8 cellular contexts compared by ENCODE assay signal in the genomic region with DNA sequence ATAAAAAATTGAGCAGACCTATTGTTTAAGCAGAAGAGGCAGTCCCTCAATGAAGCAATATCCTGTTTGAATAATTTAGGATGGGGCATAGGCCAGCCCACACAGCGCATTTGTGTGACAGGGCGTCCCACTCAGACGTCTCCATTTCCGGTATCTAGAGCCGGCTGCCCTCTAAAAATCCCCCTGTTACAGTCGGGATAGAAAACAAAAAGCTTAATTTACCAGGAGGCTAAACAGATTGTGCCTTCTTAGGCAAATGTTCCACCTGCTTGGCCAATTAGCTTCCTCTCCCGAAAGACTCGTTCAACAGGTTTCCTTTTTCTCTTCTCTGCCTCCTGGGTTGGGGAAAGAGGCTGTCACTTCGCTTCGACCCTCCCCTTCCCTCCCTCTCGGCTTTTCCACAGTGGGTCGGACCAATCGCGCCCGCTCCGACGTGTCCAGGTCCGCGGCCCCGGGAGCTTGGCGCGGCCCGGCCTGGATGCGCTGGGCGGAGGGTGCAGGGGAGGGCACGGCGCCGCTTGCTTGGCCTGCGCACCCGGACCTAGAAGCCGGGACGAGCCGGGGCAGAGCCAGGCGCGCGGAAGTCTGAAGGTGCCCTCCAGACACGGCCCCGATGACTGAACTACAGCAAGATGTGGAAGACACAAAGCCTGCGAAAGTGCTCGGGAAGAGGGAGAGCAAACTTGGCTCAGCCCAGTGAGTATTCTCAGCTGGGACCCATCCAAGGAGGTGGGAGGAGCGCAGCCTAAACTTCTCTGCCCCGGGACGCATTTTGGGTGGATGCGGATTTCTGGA. TPM values are rescaled to one million over a fixed set of nuclear protein-coding genes. Genes with fewer than 3 reads are reported as not detected.
DNase-seq lines count a peak whose midpoint lies in the region; ATAC-seq and TF ChIP-seq lines count a peak whose summit lies in the region.

A gene with protein sequence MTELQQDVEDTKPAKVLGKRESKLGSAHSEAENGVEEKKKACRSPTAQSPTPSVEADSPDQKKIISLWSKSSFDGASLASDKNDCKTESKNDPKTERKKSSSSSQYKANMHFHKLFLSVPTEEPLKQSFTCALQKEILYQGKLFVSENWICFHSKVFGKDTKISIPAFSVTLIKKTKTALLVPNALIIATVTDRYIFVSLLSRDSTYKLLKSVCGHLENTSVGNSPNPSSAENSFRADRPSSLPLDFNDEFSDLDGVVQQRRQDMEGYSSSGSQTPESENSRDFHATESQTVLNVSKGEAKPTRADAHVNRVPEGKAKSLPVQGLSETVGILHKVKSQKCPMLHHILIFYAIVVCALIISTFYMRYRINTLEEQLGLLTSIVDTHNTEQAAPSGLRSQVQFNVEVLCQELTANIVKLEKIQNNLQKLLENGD (plus strand): TSS at position 416 of the 795 bp plus-strand sequence. CDS start 198 bp downstream, at position 614.

- DNase-seq in AG09319 (ENCODE audit: extremely low read depth, low read depth) (peak; percentile 81), NOMO-1 treated with DMSO at 0.1 percent for 48 hours (lab: John Stamatoyannopoulos, UW; ENCODE audit: unreplicated experiment) (peak; percentile 78)
- peak; percentile 46 for DNase-seq in activated T-cell treated with anti-CD3 and anti-CD28 coated beads, Interleukin-2, amount 50 U/mL, for 4 hours
- peak; percentile 71 for DNase-seq in stimulated activated CD8-positive, alpha-beta memory T cell treated with anti-CD3 and anti-CD28 coated beads, Interleukin-4, amount 100 ng/mL, for 48 hours

- H3K27me3 ChIP-seq in mucosa of stomach (ENCODE audit: control insufficient read depth, insufficient read depth, low read length) = no peaks in the 10 kb centered on the region

- H3K4me1 Mint-ChIP-seq in activated T-cell treated with anti-CD3 and anti-CD28 coated beads, Interleukin-2, amount 50 U/mL, for 4 hours (ENCODE audit: low read depth) = peaks cover 32% of the 10 kb centered on the region

- no peaks in the 10 kb centered on the region for H3K27me3 Mint-ChIP-seq in activated T-cell treated with anti-CD3 and anti-CD28 coated beads, Interleukin-2, amount 50 U/mL, for 4 hours (ENCODE audit: low read depth)

- H3K4me3 Mint-ChIP-seq in activated T-cell treated with anti-CD3 and anti-CD28 coated beads, Interleukin-2, amount 50 U/mL, for 4 hours = peak within 1 kb of the TSS; percentile 89

- no peaks in the 10 kb centered on the region for H3K36me3 ChIP-seq in mucosa of stomach (ENCODE audit: control insufficient read depth, insufficient read depth, low read length)

- peak; percentile 67 for TF ChIP-seq POLR2A in GM19099 (IDR thresholded peaks at IDR 0.05; ENCODE audit: extremely low read depth, insufficient read length, low read depth)

- no peaks in the 10 kb centered on the region for H3K9me3 ChIP-seq in mucosa of stomach (ENCODE audit: control insufficient read depth, low read length)

- TF ChIP-seq CTCF in AG09319 (IDR thresholded peaks at IDR 0.05; ENCODE audit: low read depth, low read length) = no peak

- ATAC-seq in HG03378 (IDR thresholded peaks at IDR 0.05; ENCODE audit: unreplicated experiment) = peak; percentile 84
- ATAC-seq in activated T-cell treated with anti-CD3 and anti-CD28 coated beads, Interleukin-2, amount 50 U/mL, for 4 hours = peak; percentile 88
- ATAC-seq in esophagus mucosa = peak; percentile 98

- peaks cover 8% of the 10 kb centered on the region for H3K36me3 Mint-ChIP-seq in activated T-cell treated with anti-CD3 and anti-CD28 coated beads, Interleukin-2, amount 50 U/mL, for 4 hours (ENCODE audit: insufficient read depth)

- peak within 1 kb of the TSS; percentile 79 for H3K9ac ChIP-seq in mucosa of stomach (ENCODE audit: low read length)

- no peaks in the 10 kb centered on the region for H3K4me1 ChIP-seq in mucosa of stomach (ENCODE audit: control insufficient read depth, insufficient read depth, low read length)

- H3K9me3 Mint-ChIP-seq in activated T-cell treated with anti-CD3 and anti-CD28 coated beads, Interleukin-2, amount 50 U/mL, for 4 hours = no peaks in the 10 kb centered on the region

- peak within 1 kb of the TSS; percentile 27 for H3K4me3 ChIP-seq in mucosa of stomach (ENCODE audit: low read length)

RNA-seq across cellular contexts. Expression of the gene that starts here (rescaled TPM):
- 10 to 100 TPM in 2 of 3 donors, 1 to 10 TPM in 1; 9.3 to 14.7 (median 12.3) TPM for total RNA-seq in activated T-cell treated with anti-CD3 and anti-CD28 coated beads, Interleukin-2, amount 50 U/mL, for 4 hours
- 8.5 TPM for total RNA-seq in esophagus mucosa

Comparison
In these comparisons a context has a peak if more than half of its experiments do, and no peak if none do; other contexts are left out.
1. Peak in every context shown above with its lines: DNase-seq, ATAC-seq and H3K4me3 ChIP-seq.